Comparison of ENCODE assay signal across 8 cellular contexts in genomic region chr17:44400226-44400847, GRCh38. TPM values are rescaled to one million over a fixed set of nuclear protein-coding genes. Genes with fewer than 3 reads are reported as not detected.
DNase-seq lines count a peak whose midpoint lies in the region; ATAC-seq and TF ChIP-seq lines count a peak whose summit lies in the region.

No MANE protein-coding gene starts in this region.

- H3K4me1 Mint-ChIP-seq in neural crest cell: no peaks in the 10 kb centered on the region

- no peak overlapping the region for H3K27ac Mint-ChIP-seq in neural crest cell (ENCODE audit: unreplicated experiment)

- no peaks in the 10 kb centered on the region for H3K27me3 Mint-ChIP-seq in neural crest cell (ENCODE audit: low read depth)

- H3K9me3 ChIP-seq in DOHH2 (ENCODE audit: control insufficient read depth, insufficient read depth, low read length): no peaks in the 10 kb centered on the region

- H3K4me2 ChIP-seq in DOHH2 (ENCODE audit: low read length): no peak overlapping the region

- peaks cover 58% of the 10 kb centered on the region for H3K36me3 ChIP-seq in DOHH2 (ENCODE audit: control insufficient read depth, low read length)

- H3K27me3 ChIP-seq in DOHH2 (ENCODE audit: control insufficient read depth, low read length): no peaks in the 10 kb centered on the region

- peaks cover 13% of the 10 kb centered on the region for H3K4me1 ChIP-seq in DOHH2 (ENCODE audit: control insufficient read depth, low read length)

- DNase-seq in Kasumi-1 (lab: John Stamatoyannopoulos, UW): peak; percentile 20 to 53
- DNase-seq in dedifferentiated amniotic fluid mesenchymal stem cell (ENCODE audit: extremely low spot score): peak; percentile 24
- DNase-seq in neural crest cell (ENCODE audit: low read depth, low spot score): no peak
- DNase-seq in islet precursor cell: no peak
- DNase-seq in OCI-M2 (lab: John Stamatoyannopoulos, UW; ENCODE audit: unreplicated experiment): no peak

- TF ChIP-seq CTCF in DOHH2 (IDR thresholded peaks at IDR 0.05; ENCODE audit: low read depth, low read length, poor library complexity, severe bottlenecking) (peak; percentile 65), neural crest cell (conservative IDR thresholded peaks at IDR 0.05) (peak; percentile 61)

- no peaks in the 10 kb centered on the region for H3K9me3 Mint-ChIP-seq in neural crest cell

- no peak overlapping the region for H3K4me3 ChIP-seq in DOHH2 (ENCODE audit: low read length)

- no peaks in the 10 kb centered on the region for H3K9me2 ChIP-seq in DOHH2 (replicated peaks; ENCODE audit: control insufficient read depth, low read length)

- peaks cover 16% of the 10 kb centered on the region for H3K36me3 Mint-ChIP-seq in neural crest cell (ENCODE audit: low read depth)

- no peak overlapping the region for H3K27ac ChIP-seq in DOHH2 (ENCODE audit: low read depth, low read length)

- H3K79me2 ChIP-seq in DOHH2 (ENCODE audit: control insufficient read depth, low read length): no peaks in the 10 kb centered on the region

- no peak for ATAC-seq in HG03135 (IDR thresholded peaks at IDR 0.05; ENCODE audit: unreplicated experiment)
- ATAC-seq in GM19328 (IDR thresholded peaks at IDR 0.05; ENCODE audit: unreplicated experiment): no peak

- H4K20me1 ChIP-seq in DOHH2 (ENCODE audit: control insufficient read depth, insufficient read depth, low read depth, low read length): no peaks in the 10 kb centered on the region

- H3K4me3 Mint-ChIP-seq in neural crest cell: peak overlapping the region; percentile 32

- H3F3A ChIP-seq in DOHH2 (ENCODE audit: control insufficient read depth, insufficient read depth): no peaks in the 10 kb centered on the region

RNA-seq across cellular contexts. Expression of gene ITGA2B, which starts 10.9 kb away (rescaled TPM):
- total RNA-seq in neural crest cell: 7.3 and 8.1 TPM in 2 replicates

RNA-seq across cellular contexts. Expression of gene FAM171A2, which starts 36.7 kb away (rescaled TPM):
- 50.6 and 51.9 TPM in 2 replicates for total RNA-seq in neural crest cell

RNA-seq across cellular contexts. Expression of gene GRN, which starts 55.2 kb away (rescaled TPM):
- total RNA-seq in neural crest cell: 59.7 and 70.0 TPM in 2 replicates

Comparison
In these comparisons a context has a peak if more than half of its experiments do, and no peak if none do; other contexts are left out.
1. DNase-seq: peak in Kasumi-1 (2 of 2) and dedifferentiated amniotic fluid mesenchymal stem cell (single experiment); none in neural crest cell (single experiment), islet precursor cell (single experiment) and OCI-M2 (single experiment).